Comparison of ENCODE assay signal across 8 cellular contexts in the genomic region with DNA sequence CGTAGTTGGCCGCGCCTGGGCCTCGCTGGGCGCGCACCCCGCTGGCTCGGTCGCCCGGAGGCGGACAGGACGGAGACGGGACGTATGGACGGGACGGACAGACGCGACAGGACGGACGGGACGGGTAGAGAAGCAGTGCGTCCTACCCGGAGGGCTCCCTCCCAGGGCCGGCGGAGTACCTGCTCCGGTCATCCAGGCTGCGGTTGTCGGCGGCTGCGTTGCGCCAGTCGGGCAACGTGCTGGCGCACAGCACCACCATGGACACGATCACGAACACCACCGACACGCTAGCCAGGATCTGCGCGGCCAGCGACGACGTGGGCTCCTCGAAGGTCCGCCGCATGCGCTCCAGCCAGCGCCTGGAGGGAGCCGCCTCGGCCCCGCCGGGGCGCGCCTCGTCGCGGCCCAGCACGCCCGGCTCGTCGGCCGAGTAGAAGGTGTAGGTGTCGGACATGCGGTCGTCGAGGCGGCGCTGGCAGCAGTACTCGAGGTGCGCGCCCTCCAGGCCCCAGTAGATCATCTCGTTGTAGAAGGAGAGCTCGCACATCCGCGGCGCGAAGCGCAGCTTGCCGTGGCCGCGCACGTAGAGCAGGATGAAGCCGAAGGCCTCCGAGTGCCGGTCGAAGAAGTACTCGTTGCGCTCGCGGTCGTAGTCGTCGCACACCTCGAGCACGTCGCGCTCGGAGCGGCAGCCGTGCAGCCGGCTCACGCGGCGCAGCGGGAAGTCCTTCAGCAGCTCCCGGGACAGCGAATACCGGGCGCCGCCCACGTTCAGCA. TPM values are rescaled to one million over a fixed set of nuclear protein-coding genes. Genes with fewer than 3 reads are reported as not detected.
DNase-seq lines count a peak whose midpoint lies in the region; ATAC-seq and TF ChIP-seq lines count a peak whose summit lies in the region.

No MANE protein-coding gene starts in this region.

- 4 to 11% (median 7%) methylated on average over 31 to 111 of the region's 111 CpGs for WGBS in heart left ventricle, 4 donors
- 7% methylated on average over 111 of the region's 111 CpGs for WGBS in right cardiac atrium

- no peak for TF ChIP-seq CTCF in heart left ventricle (IDR thresholded peaks at IDR 0.05)

- H3K27ac ChIP-seq in heart left ventricle (no peak overlapping the region), right cardiac atrium (ENCODE audit: low read length) (no peak overlapping the region)

- peak overlapping the region in 8 of 12 donors; percentile 40 to 67 (median 59) for H3K4me3 ChIP-seq in heart left ventricle
- peak overlapping the region; percentile 63 for H3K4me3 ChIP-seq in right cardiac atrium (ENCODE audit: low read length)

- H3K36me3 ChIP-seq in heart left ventricle: no peaks in the 10 kb centered on the region

- peaks cover 0 to 22% (median 9%) of the 10 kb centered on the region in 12 donors for H3K4me1 ChIP-seq in heart left ventricle
- H3K4me1 ChIP-seq in right cardiac atrium (ENCODE audit: control insufficient read depth, insufficient read depth, low read length): peaks cover 3% of the 10 kb centered on the region

- no peak for TF ChIP-seq POLR2A in heart left ventricle (IDR thresholded peaks at IDR 0.05)

- DNase-seq in heart left ventricle (no peak), Right ventricle myocardium superior (no peak), right cardiac atrium (peak in 2 of 3 donors; percentile 18 to 59), epidermal melanocyte (ENCODE audit: insufficient read length, low spot score) (no peak), 8988T (no peak), SW480 (ENCODE audit: low spot score) (no peak)
- peak; percentile 39 for DNase-seq in activated CD8-positive, alpha-beta memory T cell treated with anti-CD3 and anti-CD28 coated beads, Interleukin-2, amount 50 U/mL, for 4 hours
- peak; percentile 59 for DNase-seq in stimulated activated CD4-positive, alpha-beta T cell treated with anti-CD3 and anti-CD28 coated beads, Interleukin-15, amount 100 ng/mL, for 24 hours

- H3K9me3 ChIP-seq in heart left ventricle (no peaks in the 10 kb centered on the region), right cardiac atrium (ENCODE audit: control insufficient read depth, low read length) (no peaks in the 10 kb centered on the region)

- ATAC-seq in heart left ventricle: peak in 2 of 4 donors; percentile 11 to 21
- no peak for ATAC-seq in Right ventricle myocardium superior (ENCODE audit: poor library complexity)
- ATAC-seq in right cardiac atrium: no peak

- intact Hi-C loops in heart left ventricle (cut with DNase I): no loop called here
- intact Hi-C loops in Right ventricle myocardium superior (cut with DNase I): no loop called here
- intact Hi-C loops in right cardiac atrium (cut with DNase I): loop anchor here in 2 of 4 donors (10.0 kb wide), 1 partner anchor 172 kb away; no protein-coding TSS in a partner anchor

- H3K27me3 ChIP-seq in heart left ventricle: peaks cover 17 to 71% (median 32%) of the 10 kb centered on the region in 9 donors
- no peaks in the 10 kb centered on the region for H3K27me3 ChIP-seq in right cardiac atrium (ENCODE audit: control insufficient read depth, insufficient read depth)

RNA-seq across cellular contexts. Expression of gene KCNG3, which starts 0.9 kb away (rescaled TPM):
- total RNA-seq in heart left ventricle: not detected
- not detected for polyA plus RNA-seq in heart left ventricle
- total RNA-seq in Right ventricle myocardium superior: not detected
- not detected for total RNA-seq in right cardiac atrium
- polyA plus RNA-seq in right cardiac atrium: not detected

Comparison
In these comparisons a context has a peak if more than half of its experiments do, and no peak if none do; other contexts are left out.
1. DNase-seq: peak in activated CD8-positive, alpha-beta memory T cell treated with anti-CD3 and anti-CD28 coated beads, Interleukin-2, amount 50 U/mL, for 4 hours (single experiment), right cardiac atrium (2 of 3) and stimulated activated CD4-positive, alpha-beta T cell treated with anti-CD3 and anti-CD28 coated beads, Interleukin-15, amount 100 ng/mL, for 24 hours (single experiment); none in heart left ventricle (0 of 5), Right ventricle myocardium superior (single experiment), epidermal melanocyte (single experiment), 8988T (single experiment) and SW480 (single experiment).